Comparison of ENCODE assay signal across 19 cellular contexts in the genomic region with DNA sequence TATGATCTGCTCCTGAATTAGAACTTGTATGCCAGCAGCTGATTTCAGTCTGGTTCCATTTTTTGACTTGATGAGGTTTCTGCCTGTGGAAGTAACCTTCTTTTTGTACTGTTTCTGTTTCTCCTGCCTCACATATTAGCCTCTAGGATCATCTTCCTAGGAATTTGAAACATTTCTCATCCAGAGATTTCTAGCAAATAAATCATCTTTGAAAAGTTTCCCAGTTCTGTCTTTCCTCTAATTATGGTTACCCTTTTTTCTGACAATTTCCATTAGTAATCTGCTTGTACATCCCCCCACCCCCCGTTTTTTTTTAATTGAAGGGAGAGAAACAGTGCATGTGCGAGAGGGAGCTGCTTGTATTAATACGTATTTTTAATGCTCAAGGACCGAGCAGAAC.
A peak's percentile ranks its signal among the peaks of the same experiment; 100 is the strongest.
DNase-seq lines count a peak whose midpoint lies in the region; ATAC-seq, FAIRE-seq and TF ChIP-seq lines count a peak whose summit lies in the region.
"Had no signal": no experiment of that assay in that cellular context is flagged by ENCODE, and none has a peak within 500 bp of the region (broad histone marks: within the 10 kb centered on the region; RNA-seq: fewer than 3 reads in every experiment).

No MANE protein-coding gene starts in this region.

- no peak for FAIRE-seq in astrocyte (lab: Jason Lieb, UNC)
- FAIRE-seq: A549, D721Med, GM12878, H1, HepG2 had no signal

- H3K4me1 Mint-ChIP-seq in activated naive CD4-positive, alpha-beta T cell treated with anti-CD3 and anti-CD28 coated beads, Interleukin-2, amount 50 U/mL, for 24 hours = peaks cover 26% of the 10 kb centered on the region
- peaks cover 13% of the 10 kb centered on the region for H3K4me1 Mint-ChIP-seq in activated naive CD4-positive, alpha-beta T cell treated with anti-CD3 and anti-CD28 coated beads for 36 hours (ENCODE audit: low read depth)
- H3K4me1 Mint-ChIP-seq in astrocyte (ENCODE audit: low read depth, unreplicated experiment) (peaks cover 20% of the 10 kb centered on the region), memory B cell (no peaks in the 10 kb centered on the region)
- H3K4me1 Mint-ChIP-seq in natural killer cell treated with Interleukin-12 subunit alpha and Interleukin-12 subunit beta and Interleukin-15 and Interleukin-18, amount 100 ng/mL, for 72 hours (ENCODE audit: low read depth in 2 of 2) = peaks cover 20 to 27% of the 10 kb centered on the region in 2 donors

- ATAC-seq in memory B cell (ENCODE audit: low read depth) (no peak), foreskin keratinocyte (no peak)
- no peak for ATAC-seq in natural killer cell treated with Interleukin-12 subunit alpha and Interleukin-12 subunit beta and Interleukin-15 and Interleukin-18, amount 100 ng/mL, for 72 hours
- ATAC-seq: A549, GM12878, HepG2 had no signal

- H3K27me3 Mint-ChIP-seq in activated naive CD4-positive, alpha-beta T cell treated with anti-CD3 and anti-CD28 coated beads, Interleukin-2, amount 50 U/mL, for 24 hours = no peaks in the 10 kb centered on the region
- no peaks in the 10 kb centered on the region for H3K27me3 Mint-ChIP-seq in activated naive CD4-positive, alpha-beta T cell treated with anti-CD3 and anti-CD28 coated beads for 36 hours (ENCODE audit: low read depth)
- H3K27me3 Mint-ChIP-seq in astrocyte (ENCODE audit: low read depth, unreplicated experiment) = no peaks in the 10 kb centered on the region
- no peaks in the 10 kb centered on the region for H3K27me3 Mint-ChIP-seq in memory B cell
- H3K27me3 Mint-ChIP-seq in natural killer cell treated with Interleukin-12 subunit alpha and Interleukin-12 subunit beta and Interleukin-15 and Interleukin-18, amount 100 ng/mL, for 72 hours = no peaks in the 10 kb centered on the region
- H3K27me3 Mint-ChIP-seq: CD4-positive, alpha-beta T cell had no signal

- no peaks in the 10 kb centered on the region for H3K9me3 Mint-ChIP-seq in activated naive CD4-positive, alpha-beta T cell treated with anti-CD3 and anti-CD28 coated beads, Interleukin-2, amount 50 U/mL, for 24 hours
- H3K9me3 Mint-ChIP-seq in activated naive CD4-positive, alpha-beta T cell treated with anti-CD3 and anti-CD28 coated beads for 36 hours = no peaks in the 10 kb centered on the region
- H3K9me3 Mint-ChIP-seq in astrocyte (ENCODE audit: unreplicated experiment) (no peaks in the 10 kb centered on the region), memory B cell (no peaks in the 10 kb centered on the region)
- H3K9me3 Mint-ChIP-seq in natural killer cell treated with Interleukin-12 subunit alpha and Interleukin-12 subunit beta and Interleukin-15 and Interleukin-18, amount 100 ng/mL, for 72 hours = no peaks in the 10 kb centered on the region
- H3K9me3 Mint-ChIP-seq: CD4-positive, alpha-beta T cell; H9 had no signal

- H3K27me3 ChIP-seq in astrocyte (ENCODE audit: insufficient read depth, low read length) (no peaks in the 10 kb centered on the region), foreskin keratinocyte (no peaks in the 10 kb centered on the region)

- no peaks in the 10 kb centered on the region for H3K9me3 ChIP-seq in astrocyte (ENCODE audit: insufficient read depth, low read depth, low read length)
- H3K9me3 ChIP-seq: A549, Caco-2 had no signal

- H3K4me1 ChIP-seq in astrocyte (ENCODE audit: insufficient read depth, low read length) (peaks cover 18% of the 10 kb centered on the region), foreskin keratinocyte (no peaks in the 10 kb centered on the region)

- peak overlapping the region; percentile 6 for H3K27ac Mint-ChIP-seq in activated naive CD4-positive, alpha-beta T cell treated with anti-CD3 and anti-CD28 coated beads, Interleukin-2, amount 50 U/mL, for 24 hours
- no peak overlapping the region for H3K27ac Mint-ChIP-seq in activated naive CD4-positive, alpha-beta T cell treated with anti-CD3 and anti-CD28 coated beads for 36 hours
- H3K27ac Mint-ChIP-seq in astrocyte (ENCODE audit: unreplicated experiment) (no peak overlapping the region), memory B cell (peak overlapping the region; percentile 25)
- H3K27ac Mint-ChIP-seq in natural killer cell treated with Interleukin-12 subunit alpha and Interleukin-12 subunit beta and Interleukin-15 and Interleukin-18, amount 100 ng/mL, for 72 hours = no peak overlapping the region
- H3K27ac Mint-ChIP-seq: CD4-positive, alpha-beta T cell; H9 had no signal

- peaks cover 9% of the 10 kb centered on the region for H3K36me3 Mint-ChIP-seq in activated naive CD4-positive, alpha-beta T cell treated with anti-CD3 and anti-CD28 coated beads, Interleukin-2, amount 50 U/mL, for 24 hours
- H3K36me3 Mint-ChIP-seq in activated naive CD4-positive, alpha-beta T cell treated with anti-CD3 and anti-CD28 coated beads for 36 hours (ENCODE audit: low read depth) = peaks cover 10% of the 10 kb centered on the region
- H3K36me3 Mint-ChIP-seq in astrocyte (ENCODE audit: low read depth, unreplicated experiment) = peaks cover 4% of the 10 kb centered on the region
- H3K36me3 Mint-ChIP-seq in memory B cell = peaks cover 17% of the 10 kb centered on the region
- H3K36me3 Mint-ChIP-seq in natural killer cell treated with Interleukin-12 subunit alpha and Interleukin-12 subunit beta and Interleukin-15 and Interleukin-18, amount 100 ng/mL, for 72 hours = no peaks in the 10 kb centered on the region

- CTCF ChIA-PET in activated naive CD4-positive, alpha-beta T cell treated with anti-CD3 and anti-CD28 coated beads for 36 hours (lab: Charles Lee) = interaction anchor here (0.6 to 0.7 kb wide), 2 partner anchors 42 to 193 kb away, joined by 4 to 5 read pairs; no protein-coding TSS in a partner anchor

- no peak overlapping the region for H2AFZ ChIP-seq in astrocyte (ENCODE audit: low read depth, low read length)

- peaks cover 18% of the 10 kb centered on the region for H4K20me1 ChIP-seq in astrocyte (ENCODE audit: insufficient read depth, low read length)

- H3K27ac ChIP-seq in astrocyte (ENCODE audit: low read depth, low read length) (no peak overlapping the region), caudate nucleus (ENCODE audit: low read depth, low read length) (no peak overlapping the region), foreskin keratinocyte (no peak overlapping the region)
- H3K27ac ChIP-seq: 22Rv1, A549, C4-2B had no signal

- H3K4me2 ChIP-seq in astrocyte (ENCODE audit: low read length) = peak overlapping the region; percentile 8
- H3K4me2 ChIP-seq: A549 had no signal

- intact Hi-C loops in activated naive CD4-positive, alpha-beta T cell treated with anti-CD3 and anti-CD28 coated beads for 36 hours (cut with micrococcal nuclease) = no loop called here

- H3K36me3 ChIP-seq in astrocyte (ENCODE audit: insufficient read depth, low read length) = no peaks in the 10 kb centered on the region

- H3K4me3 ChIP-seq in astrocyte (ENCODE audit: insufficient read depth, low read depth, low read length) = no peak overlapping the region
- H3K4me3 ChIP-seq: A549, GM12878 had no signal

- no peak for TF ChIP-seq CTCF in astrocyte (IDR thresholded peaks at IDR 0.05; ENCODE audit: insufficient read depth, low read depth, low read length)
- no peak for TF ChIP-seq CTCF in foreskin keratinocyte (conservative IDR thresholded peaks at IDR 0.05)

- H3K9ac ChIP-seq in astrocyte (ENCODE audit: low read length) = no peak overlapping the region

- no peak overlapping the region for H3K4me3 Mint-ChIP-seq in activated naive CD4-positive, alpha-beta T cell treated with anti-CD3 and anti-CD28 coated beads, Interleukin-2, amount 50 U/mL, for 24 hours
- H3K4me3 Mint-ChIP-seq in activated naive CD4-positive, alpha-beta T cell treated with anti-CD3 and anti-CD28 coated beads for 36 hours = no peak overlapping the region
- H3K4me3 Mint-ChIP-seq in astrocyte (ENCODE audit: unreplicated experiment) (no peak overlapping the region), memory B cell (no peak overlapping the region)
- no peak overlapping the region for H3K4me3 Mint-ChIP-seq in natural killer cell treated with Interleukin-12 subunit alpha and Interleukin-12 subunit beta and Interleukin-15 and Interleukin-18, amount 100 ng/mL, for 72 hours
- H3K4me3 Mint-ChIP-seq: CD4-positive, alpha-beta T cell; H9 had no signal

- H3K79me2 ChIP-seq in astrocyte (ENCODE audit: insufficient read depth, low read length) = no peaks in the 10 kb centered on the region

- no peak for DNase-seq in activated naive CD4-positive, alpha-beta T cell treated with anti-CD3 and anti-CD28 coated beads for 36 hours
- DNase-seq in astrocyte (ENCODE audit: low read depth) (no peak), memory B cell (ENCODE audit: low spot score in 2 of 2) (no peak), caudate nucleus (lab: John Stamatoyannopoulos, UW) (no peak), HCEC 1CT (no peak), foreskin keratinocyte (no peak)
- DNase-seq in natural killer cell treated with Interleukin-12 subunit alpha and Interleukin-12 subunit beta and Interleukin-15 and Interleukin-18, amount 100 ng/mL, for 72 hours (ENCODE audit: low spot score) = no peak
- DNase-seq: AML-193; Caco-2; CD4-positive, alpha-beta T cell; H9 had no signal

Comparison
In these comparisons a context has a peak if more than half of its experiments do, and no peak if none do; other contexts are left out.
1. H3K27ac Mint-ChIP-seq: peak in activated naive CD4-positive, alpha-beta T cell treated with anti-CD3 and anti-CD28 coated beads, Interleukin-2, amount 50 U/mL, for 24 hours (single experiment) and memory B cell (single experiment); none in activated naive CD4-positive, alpha-beta T cell treated with anti-CD3 and anti-CD28 coated beads for 36 hours (single experiment), astrocyte (single experiment) and natural killer cell treated with Interleukin-12 subunit alpha and Interleukin-12 subunit beta and Interleukin-15 and Interleukin-18, amount 100 ng/mL, for 72 hours (0 of 2).